ENCODE assay signal across 19 cellular contexts in genomic region chr12:31257784-31258183, GRCh38.
"Had no signal": no experiment of that assay in that cellular context is flagged by ENCODE, and none has a peak within 500 bp of the region (broad histone marks: within the 10 kb centered on the region; RNA-seq: fewer than 3 reads in every experiment).

No MANE protein-coding gene starts in this region.

- H3K36me3 Mint-ChIP-seq: naive thymus-derived CD4-positive, alpha-beta T cell had no signal

- H3K9me3 ChIP-seq: colonic mucosa, esophagus squamous epithelium, gastrocnemius medialis, heart right ventricle, left lung, lower lobe of right lung had no signal

- H3K36me3 ChIP-seq: colonic mucosa, esophagus squamous epithelium, gastrocnemius medialis, heart right ventricle, left lung, lower lobe of right lung had no signal

- H3K4me1 ChIP-seq: colonic mucosa, gastrocnemius medialis, heart right ventricle, left lung, lower lobe of right lung had no signal

- H3K27ac ChIP-seq: colonic mucosa, esophagus squamous epithelium, gastrocnemius medialis, heart right ventricle, left lung, lower lobe of right lung had no signal

- H3K27ac Mint-ChIP-seq: dendritic cell treated with granulocyte-macrophage colony-stimulating factor and Interleukin-4, amounts not matched to agents 40 ng/mL and 50 ng/mL, for 4 days; effector memory CD8-positive, alpha-beta T cell; naive thymus-derived CD4-positive, alpha-beta T cell had no signal

- ATAC-seq: effector memory CD8-positive, alpha-beta T cell; gastrocnemius medialis; heart right ventricle; left cardiac atrium; left lung; left ventricle myocardium superior; lower lobe of right lung; naive thymus-derived CD4-positive, alpha-beta T cell had no signal

- H3K4me1 Mint-ChIP-seq: naive thymus-derived CD4-positive, alpha-beta T cell had no signal

- H3K9me3 Mint-ChIP-seq: dendritic cell treated with granulocyte-macrophage colony-stimulating factor and Interleukin-4, amounts not matched to agents 40 ng/mL and 50 ng/mL, for 4 days; effector memory CD8-positive, alpha-beta T cell; naive thymus-derived CD4-positive, alpha-beta T cell had no signal

- H3K27me3 ChIP-seq: colonic mucosa, esophagus squamous epithelium, gastrocnemius medialis, left lung had no signal

- DNase-seq: colonic mucosa; cortex of kidney; effector CD8-positive, alpha-beta T cell; effector memory CD8-positive, alpha-beta T cell; esophagus squamous epithelium; foreskin fibroblast; foreskin melanocyte; gastrocnemius medialis; glutamatergic neuron; head of caudate nucleus; heart right ventricle; left cardiac atrium; left lung; left ventricle myocardium superior; lower lobe of right lung; mesenchymal stem cell; midbrain; naive thymus-derived CD4-positive, alpha-beta T cell had no signal

- H3K4me3 Mint-ChIP-seq: dendritic cell treated with granulocyte-macrophage colony-stimulating factor and Interleukin-4, amounts not matched to agents 40 ng/mL and 50 ng/mL, for 4 days; effector memory CD8-positive, alpha-beta T cell; naive thymus-derived CD4-positive, alpha-beta T cell had no signal

- H3K4me3 ChIP-seq: colonic mucosa, esophagus squamous epithelium, gastrocnemius medialis, heart right ventricle, left lung, lower lobe of right lung had no signal
